ENCODE assay signal across 8 cellular contexts in the genomic region with DNA sequence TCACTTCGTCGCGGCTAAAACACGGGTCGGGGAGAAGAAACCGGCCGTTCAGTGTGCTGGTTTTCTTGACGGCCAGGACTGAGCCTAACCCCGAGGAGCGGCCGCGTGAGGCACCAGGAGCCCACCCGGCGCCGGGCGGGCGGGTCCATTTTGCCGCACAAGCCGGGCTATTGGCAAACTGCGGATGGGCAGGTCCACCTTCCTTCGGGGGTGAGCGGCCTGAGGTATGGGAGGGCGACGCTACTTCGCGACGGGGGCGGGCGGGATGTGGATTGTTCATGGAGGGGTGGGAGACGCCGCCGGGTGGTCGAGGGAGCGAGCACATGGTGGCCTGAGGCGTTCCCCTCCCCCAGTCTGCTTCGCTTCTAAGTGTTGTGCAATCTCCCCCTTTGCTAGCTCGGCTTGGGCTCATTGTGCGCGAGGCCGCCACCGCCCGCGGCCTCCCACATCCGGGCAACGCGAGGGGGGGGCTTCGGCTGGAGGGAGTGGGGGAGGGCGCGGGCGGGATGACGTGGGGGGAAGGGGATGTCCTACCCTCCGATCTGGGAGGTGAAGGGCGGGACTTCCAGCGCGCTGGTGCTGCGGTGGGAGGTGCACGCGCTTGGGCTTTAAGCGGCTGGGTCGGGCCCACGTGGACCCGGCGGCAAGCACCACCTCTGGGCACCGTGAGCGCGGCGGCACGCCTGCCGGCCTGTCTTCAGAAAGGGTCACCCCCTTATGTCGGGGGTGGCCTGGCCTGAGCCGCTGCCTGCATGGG. TPM values are rescaled to one million over a fixed set of nuclear protein-coding genes. Genes with fewer than 3 reads are reported as not detected.
DNase-seq lines count a peak whose midpoint lies in the region; ATAC-seq, FAIRE-seq and TF ChIP-seq lines count a peak whose summit lies in the region.

No MANE protein-coding gene starts in this region.

- H3K36me3 ChIP-seq in A673 (ENCODE audit: insufficient read depth, low read length, poor library complexity, severe bottlenecking) (peaks cover 79% of the 10 kb centered on the region), astrocyte (ENCODE audit: insufficient read depth, low read length) (peaks cover 60% of the 10 kb centered on the region), hepatocyte (replicated peaks; ENCODE audit: insufficient read depth, low read depth) (peaks cover 3% of the 10 kb centered on the region), uterus (no peaks in the 10 kb centered on the region)

- no TSS peak for BruUV-seq in A673 (replicated peaks; lab: Mats Ljungman, UMichigan)

- peaks cover 87% of the 10 kb centered on the region for H3K79me2 ChIP-seq in astrocyte (ENCODE audit: insufficient read depth, low read length)
- H3K79me2 ChIP-seq in hepatocyte = peaks cover 60% of the 10 kb centered on the region

- no peak for FAIRE-seq in astrocyte (lab: Jason Lieb, UNC)

- H3K4me3 ChIP-seq in A673 (ENCODE audit: low read depth, low read length, poor library complexity, severe bottlenecking) = peak overlapping the region; percentile 95
- H3K4me3 ChIP-seq in astrocyte (ENCODE audit: insufficient read depth, low read depth, low read length) = peak overlapping the region; percentile 88
- peak overlapping the region; percentile 68 for H3K4me3 ChIP-seq in hepatocyte
- peak overlapping the region; percentile 94 to 100 for H3K4me3 ChIP-seq in uterus

- H3K4me1 Mint-ChIP-seq in astrocyte (ENCODE audit: low read depth, unreplicated experiment) = peaks cover 41% of the 10 kb centered on the region

- CTCF ChIA-PET in A673 (lab: Charles Lee) = interaction anchor here (1.3 kb wide), 1 partner anchor 13 kb away, joined by 4 read pairs; no protein-coding TSS in a partner anchor

- no peaks in the 10 kb centered on the region for H3K27me3 ChIP-seq in A673 (replicated peaks; ENCODE audit: insufficient read depth, low read depth, low read length, poor library complexity)
- H3K27me3 ChIP-seq in astrocyte (ENCODE audit: insufficient read depth, low read length) = no peaks in the 10 kb centered on the region
- no peaks in the 10 kb centered on the region for H3K27me3 ChIP-seq in hepatocyte
- H3K27me3 ChIP-seq in uterus = no peaks in the 10 kb centered on the region

- peaks cover 24% of the 10 kb centered on the region for H3K4me1 ChIP-seq in A673 (ENCODE audit: insufficient read depth, low read length, poor library complexity, severe bottlenecking)
- peaks cover 32% of the 10 kb centered on the region for H3K4me1 ChIP-seq in astrocyte (ENCODE audit: insufficient read depth, low read length)
- H3K4me1 ChIP-seq in hepatocyte (ENCODE audit: insufficient read depth) = peaks cover 27% of the 10 kb centered on the region
- H3K4me1 ChIP-seq in uterus = peaks cover 0 to 6% of the 10 kb centered on the region in 2 donors

- intact Hi-C loops in A673 (cut with micrococcal nuclease; ENCODE audit: unreplicated experiment) = no loop called here
- intact Hi-C loops in uterus (cut with DNase I; ENCODE audit: low total_unique reads) = no loop called here

- TF ChIP-seq POLR2A in uterus (IDR thresholded peaks at IDR 0.05) = peak; percentile 62 to 69

- under 1% methylated on average over 46 of the region's 71 CpGs for WGBS in hepatocyte (ENCODE audit: low lambda C conversion rate, missing lambda C conversion rate)

- H3K4me3 Mint-ChIP-seq in astrocyte (ENCODE audit: unreplicated experiment) = peak overlapping the region; percentile 97

- peak; percentile 95 for DNase-seq in A673 (ENCODE audit: low spot score)
- DNase-seq in NCI-H128 (lab: John Stamatoyannopoulos, UW; ENCODE audit: unreplicated experiment) = peak; percentile 48
- DNase-seq in T-helper 9 cell = peak; percentile 90
- peak; percentile 77 for DNase-seq in astrocyte (ENCODE audit: low read depth)
- DNase-seq in hepatocyte (ENCODE audit: low spot score) = peak; percentile 94
- peak; percentile 72 for DNase-seq in renal cortical epithelial cell (ENCODE audit: low read depth)
- peak; percentile 89 to 92 for DNase-seq in uterus

- peak overlapping the region; percentile 99 for H3K27ac Mint-ChIP-seq in astrocyte (ENCODE audit: unreplicated experiment)

- no peaks in the 10 kb centered on the region for H3K27me3 Mint-ChIP-seq in astrocyte (ENCODE audit: low read depth, unreplicated experiment)

- no peaks in the 10 kb centered on the region for H3K9me3 Mint-ChIP-seq in astrocyte (ENCODE audit: unreplicated experiment)

- H3K36me3 Mint-ChIP-seq in astrocyte (ENCODE audit: low read depth, unreplicated experiment) = peaks cover 43% of the 10 kb centered on the region

- H3K4me2 ChIP-seq in astrocyte (ENCODE audit: low read length) (peak overlapping the region; percentile 97), hepatocyte (peak overlapping the region; percentile 93)

- H2AFZ ChIP-seq in astrocyte (ENCODE audit: low read depth, low read length) (no peak overlapping the region), hepatocyte (no peak overlapping the region)

- no peaks in the 10 kb centered on the region for H3K9me2 ChIP-seq in hepatocyte (replicated peaks; ENCODE audit: insufficient read depth)

- TF ChIP-seq CTCF in A673 (conservative IDR thresholded peaks at IDR 0.05; ENCODE audit: low read depth, low read length) (no peak), astrocyte (IDR thresholded peaks at IDR 0.05; ENCODE audit: insufficient read depth, low read depth, low read length) (no peak), hepatocyte (IDR thresholded peaks at IDR 0.05; ENCODE audit: poor library complexity) (no peak), uterus (IDR thresholded peaks at IDR 0.05) (no peak)

- H4K20me1 ChIP-seq in astrocyte (ENCODE audit: insufficient read depth, low read length) (peaks cover 65% of the 10 kb centered on the region), hepatocyte (ENCODE audit: insufficient read depth, poor library complexity, severe bottlenecking) (peaks cover 49% of the 10 kb centered on the region)

- POLR2A ChIA-PET in A673 (lab: Charles Lee; ENCODE audit: low non-redundant PET) = interaction anchor here (0.6 to 0.8 kb wide), 3 partner anchors 11 to 130 kb away, joined by 3 to 4 read pairs (median 4); partner anchors contain the start of gene FXR2

- peak overlapping the region; percentile 100 for H3K9ac ChIP-seq in astrocyte (ENCODE audit: low read length)

- peak; percentile 26 for ATAC-seq in GM18907 (IDR thresholded peaks at IDR 0.05; ENCODE audit: unreplicated experiment)

- H3K27ac ChIP-seq in A673 (ENCODE audit: low read depth, low read length, poor library complexity, severe bottlenecking) (peak overlapping the region; percentile 100), astrocyte (ENCODE audit: low read depth, low read length) (peak overlapping the region; percentile 95), hepatocyte (peak overlapping the region; percentile 91), uterus (peak overlapping the region; percentile 98 to 99)

- H3K9me3 ChIP-seq in A673 (ENCODE audit: low read depth, low read length, poor library complexity, severe bottlenecking) (no peaks in the 10 kb centered on the region), astrocyte (ENCODE audit: insufficient read depth, low read depth, low read length) (no peaks in the 10 kb centered on the region), hepatocyte (ENCODE audit: low read depth) (no peaks in the 10 kb centered on the region), uterus (no peaks in the 10 kb centered on the region)

RNA-seq across cellular contexts. Expression of gene CD68, which starts 5.9 kb away (rescaled TPM):
- total RNA-seq in A673 (2021) = 1.6 and 1.8 TPM in 2 replicates
- 4.4 and 6.2 TPM in 2 replicates for total RNA-seq in astrocyte
- 64.0 and 75.5 TPM in 2 replicates for total RNA-seq in hepatocyte
- 80.4 and 82.6 TPM in 2 replicates for polyA plus RNA-seq in hepatocyte
- total RNA-seq in renal cortical epithelial cell = 4.2 and 7.6 TPM in 2 replicates
- total RNA-seq in uterus = 10 to 100 TPM in 1 of 4 donors, 1 to 10 TPM in 3; 4.4 to 15.9 (median 7.5) TPM

RNA-seq across cellular contexts. Expression of gene MPDU1, which starts 10.2 kb away (rescaled TPM):
- total RNA-seq in A673 (2021) (133 and 149 TPM in 2 replicates), astrocyte (44.6 and 51.2 TPM in 2 replicates), hepatocyte (201 and 234 TPM in 2 replicates), renal cortical epithelial cell (85.9 and 150 TPM in 2 replicates), uterus (10 to 100 TPM in 3 of 4 donors, 1 to 10 TPM in 1; 2.6 to 63.6 (median 35.0) TPM)
- polyA plus RNA-seq in hepatocyte = 109 and 113 TPM in 2 replicates

RNA-seq across cellular contexts. Expression of gene SENP3, which starts 11.8 kb away (rescaled TPM):
- total RNA-seq in A673 (2021) (113 and 122 TPM in 2 replicates), astrocyte (51.4 and 58.7 TPM in 2 replicates), hepatocyte (61.1 and 71.2 TPM in 2 replicates), renal cortical epithelial cell (61.4 and 101 TPM in 2 replicates), uterus (100 to 1,000 TPM in 1 of 4 donors, 10 to 100 TPM in 3; 45.9 to 106 (median 59.5) TPM)
- polyA plus RNA-seq in hepatocyte = 33.7 and 35.4 TPM in 2 replicates

RNA-seq across cellular contexts. Expression of gene TNFSF13, which starts 15.0 kb away (rescaled TPM):
- total RNA-seq in A673 (2021) (0.69 and 0.74 TPM in 2 replicates), astrocyte (0.43 and 0.93 TPM in 2 replicates), hepatocyte (0.90 and 11.0 TPM in 2 replicates), renal cortical epithelial cell (22.1 and 31.9 TPM in 2 replicates), uterus (10 to 100 TPM in 3 of 4 donors, 1 to 10 TPM in 1; 6.8 to 56.9 (median 25.8) TPM)
- 2.4 and 5.4 TPM in 2 replicates for polyA plus RNA-seq in hepatocyte

RNA-seq across cellular contexts. Expression of gene SOX15, which starts 16.4 kb away (rescaled TPM):
- total RNA-seq in A673 (2021) (0.87 and 1.3 TPM in 2 replicates), astrocyte (1.7 and 4.0 TPM in 2 replicates), hepatocyte (0.13 and 0.44 TPM in 2 replicates), renal cortical epithelial cell (0.60 and 2.4 TPM in 2 replicates), uterus (1 to 10 TPM in 3 of 4 donors, not detected in 1; 1.0 to 7.3 (median 1.1) TPM)
- polyA plus RNA-seq in hepatocyte = 0.89 and 0.95 TPM in 2 replicates

Comparison
In these comparisons a context has a peak if more than half of its experiments do, and no peak if none do; other contexts are left out.
1. Peak in every context shown above with its lines: DNase-seq, ATAC-seq, H3K4me3 ChIP-seq and H3K27ac ChIP-seq.